16 cellular contexts compared by ENCODE assay signal in genomic region chr4:107258359-107258758, GRCh38.
A peak's percentile ranks its signal among the peaks of the same experiment; 100 is the strongest.
DNase-seq lines count a peak whose midpoint lies in the region; ATAC-seq and TF ChIP-seq lines count a peak whose summit lies in the region.
"Had no signal": no experiment of that assay in that cellular context is flagged by ENCODE, and none has a peak within 500 bp of the region (broad histone marks: within the 10 kb centered on the region; RNA-seq: fewer than 3 reads in every experiment).

No MANE protein-coding gene starts in this region.

- ATAC-seq in T-cell (replicated peaks in 1 of 4) = no peak
- ATAC-seq in HG02885 (IDR thresholded peaks at IDR 0.05; ENCODE audit: poor library complexity, unreplicated experiment) = no peak
- ATAC-seq in natural killer cell treated with Interleukin-12 subunit alpha and Interleukin-12 subunit beta and Interleukin-15 and Interleukin-18, amount 100 ng/mL, for 72 hours = no peak
- ATAC-seq: right lobe of liver had no signal

- no peak for TF ChIP-seq CTCF in cardiac fibroblast (IDR thresholded peaks at IDR 0.05; ENCODE audit: low read depth, low read length)

- no peaks in the 10 kb centered on the region for H3K9me3 Mint-ChIP-seq in T-cell
- peaks cover 10% of the 10 kb centered on the region for H3K9me3 Mint-ChIP-seq in natural killer cell treated with Interleukin-12 subunit alpha and Interleukin-12 subunit beta and Interleukin-15 and Interleukin-18, amount 100 ng/mL, for 72 hours

- peak; percentile 37 for DNase-seq in AG20443 (ENCODE audit: low spot score)
- DNase-seq in MG63 = peak; percentile 57
- peak; percentile 45 to 66 for DNase-seq in cardiac fibroblast (ENCODE audit: low read depth in 2 of 2)
- DNase-seq in myocyte (ENCODE audit: low read depth) = peak; percentile 75
- DNase-seq in HK-2 (ENCODE audit: unreplicated experiment) = no peak
- no peak for DNase-seq in T-cell
- DNase-seq in natural killer cell treated with Interleukin-12 subunit alpha and Interleukin-12 subunit beta and Interleukin-15 and Interleukin-18, amount 100 ng/mL, for 72 hours (ENCODE audit: low spot score) = no peak
- DNase-seq: aorta; H7; mesenchymal stem cell; NCI-H187 treated with DMSO at 0.1 percent for 48 hours; NCI-H510A treated with DMSO at 0.1 percent for 48 hours; right lobe of liver; stimulated activated CD4-positive, alpha-beta T cell treated with anti-CD3 and anti-CD28 coated beads, Interleukin-4, amount 100 ng/mL, for 24 hours; tibial artery had no signal

- CTCF ChIA-PET in T-cell (lab: Charles Lee) = no interaction called here

- H3K27me3 ChIP-seq in MG63 = no peaks in the 10 kb centered on the region
- H3K27me3 ChIP-seq: right lobe of liver, tibial artery had no signal

- no peaks in the 10 kb centered on the region for H3K36me3 Mint-ChIP-seq in T-cell
- H3K36me3 Mint-ChIP-seq in natural killer cell treated with Interleukin-12 subunit alpha and Interleukin-12 subunit beta and Interleukin-15 and Interleukin-18, amount 100 ng/mL, for 72 hours = no peaks in the 10 kb centered on the region

- H3K4me3 ChIP-seq in MG63 (no peak overlapping the region), cardiac fibroblast (replicated peaks in 1 of 2; ENCODE audit: low read depth in 2 of 2, low read length in 2 of 2) (no peak overlapping the region)
- H3K4me3 ChIP-seq: right lobe of liver, tibial artery had no signal

- H3K27me3 Mint-ChIP-seq in T-cell = peaks cover 0 to 9% of the 10 kb centered on the region in 2 donors
- no peaks in the 10 kb centered on the region for H3K27me3 Mint-ChIP-seq in natural killer cell treated with Interleukin-12 subunit alpha and Interleukin-12 subunit beta and Interleukin-15 and Interleukin-18, amount 100 ng/mL, for 72 hours

- no peak overlapping the region for H3K4me3 Mint-ChIP-seq in T-cell
- H3K4me3 Mint-ChIP-seq in natural killer cell treated with Interleukin-12 subunit alpha and Interleukin-12 subunit beta and Interleukin-15 and Interleukin-18, amount 100 ng/mL, for 72 hours = no peak overlapping the region

- no peaks in the 10 kb centered on the region for H3K9me3 ChIP-seq in MG63
- H3K9me3 ChIP-seq: right lobe of liver, tibial artery had no signal

- POLR2A ChIA-PET in T-cell (lab: Charles Lee) = no interaction called here

- H3K4me1 Mint-ChIP-seq in T-cell = no peaks in the 10 kb centered on the region
- H3K4me1 Mint-ChIP-seq in natural killer cell treated with Interleukin-12 subunit alpha and Interleukin-12 subunit beta and Interleukin-15 and Interleukin-18, amount 100 ng/mL, for 72 hours (ENCODE audit: low read depth in 2 of 2) = no peaks in the 10 kb centered on the region

- no peak overlapping the region for H3K27ac Mint-ChIP-seq in T-cell
- H3K27ac Mint-ChIP-seq in natural killer cell treated with Interleukin-12 subunit alpha and Interleukin-12 subunit beta and Interleukin-15 and Interleukin-18, amount 100 ng/mL, for 72 hours = no peak overlapping the region

- H3K36me3 ChIP-seq in MG63 = no peaks in the 10 kb centered on the region
- H3K36me3 ChIP-seq: right lobe of liver, tibial artery had no signal

Comparison
In these comparisons a context has a peak if more than half of its experiments do, and no peak if none do; other contexts are left out.
1. DNase-seq: peak in AG20443 (single experiment), MG63 (single experiment), cardiac fibroblast (2 of 2) and myocyte (single experiment); none in HK-2 (single experiment), T-cell (0 of 34) and natural killer cell treated with Interleukin-12 subunit alpha and Interleukin-12 subunit beta and Interleukin-15 and Interleukin-18, amount 100 ng/mL, for 72 hours (single experiment).